22 cellular contexts compared by ENCODE assay signal in genomic region chr6:163531122-163531521, GRCh38.
A peak's percentile ranks its signal among the peaks of the same experiment; 100 is the strongest.
DNase-seq lines count a peak whose midpoint lies in the region; ATAC-seq, FAIRE-seq and TF ChIP-seq lines count a peak whose summit lies in the region.
"Had no signal": no experiment of that assay in that cellular context is flagged by ENCODE, and none has a peak within 500 bp of the region (broad histone marks: within the 10 kb centered on the region; RNA-seq: fewer than 3 reads in every experiment).

No MANE protein-coding gene starts in this region.

- no peak for TF ChIP-seq CTCF in HFFc6 (IDR thresholded peaks at IDR 0.05)
- no peak for TF ChIP-seq CTCF in K562 (IDR thresholded peaks at IDR 0.05 in 2 of 3, conservative IDR thresholded peaks at IDR 0.05 in 1 of 3; ENCODE audit: insufficient read depth in 2 of 3, low read depth in 1 of 3, low read length in 3 of 3)
- TF ChIP-seq CTCF in kidney (IDR thresholded peaks at IDR 0.05; ENCODE audit: borderline replicate concordance, extremely low read depth, insufficient read depth) = no peak

- ATAC-seq in K562 (peak; percentile 42), sciatic nerve (peak; percentile 26), GM18498 (IDR thresholded peaks at IDR 0.05; ENCODE audit: unreplicated experiment) (no peak)
- ATAC-seq in stimulated activated memory B cell treated with anti-CD40 and anti-IgM and Interleukin-4, amounts not matched to agents 10 μg/mL and 1 μg/mL and 100 μg/mL, for 72 hours = no peak
- ATAC-seq: activated CD8-positive, alpha-beta T cell treated with anti-CD3 and anti-CD28 coated beads, Interleukin-2, amount 10 ng/mL, durations not matched to agents 7 days and 5 days; activated T-cell treated with anti-CD3 and anti-CD28 coated beads, Interleukin-2, amount 50 U/mL, for 4 hours; CD8-positive, alpha-beta T cell; naive thymus-derived CD8-positive, alpha-beta T cell; T-helper 17 cell had no signal

- FAIRE-seq in K562 (lab: Jason Lieb, UNC) (no peak), kidney (lab: Jason Lieb, UNC) (no peak)

- peaks cover 2 to 3% of the 10 kb centered on the region in 2 experiments; a peak in 1 of 5 replicates for H3K4me1 ChIP-seq in K562 (replicated peaks in 1 of 2; ENCODE audit: control insufficient read depth in 2 of 2, insufficient read depth in 2 of 2, low read length in 2 of 2)
- H3K4me1 ChIP-seq in kidney (ENCODE audit: control insufficient read depth in 1 of 2, insufficient read depth in 1 of 2, low read depth in 1 of 2, low read length in 2 of 2) = peaks cover 14 to 44% of the 10 kb centered on the region in 2 donors

- no peaks in the 10 kb centered on the region for H3K9me3 Mint-ChIP-seq in HFFc6
- H3K9me3 Mint-ChIP-seq in stimulated activated memory B cell treated with anti-CD40 and anti-IgM and Interleukin-4, amounts not matched to agents 10 μg/mL and 1 μg/mL and 100 μg/mL, for 72 hours = no peaks in the 10 kb centered on the region
- H3K9me3 Mint-ChIP-seq: activated B cell treated with CpG ODN at 0.5 μM for 24 hours; activated naive CD4-positive, alpha-beta T cell treated with anti-CD3 and anti-CD28 coated beads, Interleukin-2, amount 10 ng/mL, durations not matched to agents 7 days and 5 days; activated T-cell treated with anti-CD3 and anti-CD28 coated beads, Interleukin-2, amount 50 U/mL, for 4 hours; CD8-positive, alpha-beta T cell; naive thymus-derived CD8-positive, alpha-beta T cell had no signal

- H3K4me2 ChIP-seq in K562 (ENCODE audit: insufficient read depth, low read length) = no peak overlapping the region

- intact Hi-C loops in K562 (cut with micrococcal nuclease) = no loop called here
- intact Hi-C loops in kidney (cut with DNase I) = no loop called here
- intact Hi-C loops in sciatic nerve (cut with DNase I) = no loop called here

- CTCF ChIA-PET in K562 (lab: Yijun Ruan, JAX; ENCODE audit: low intra/inter-chr PET ratio) = no interaction called here

- TF ChIP-seq RAD21 in K562 (CRISPR knock-in tag; conservative IDR thresholded peaks at IDR 0.05 in 1 of 2, IDR thresholded peaks at IDR 0.05 in 1 of 2) = no peak

- BruUV-seq in K562 (replicated peaks; lab: Mats Ljungman, UMichigan) = no TSS peak

- H3K27me3 Mint-ChIP-seq in HFFc6 (ENCODE audit: insufficient read depth) = no peaks in the 10 kb centered on the region
- H3K27me3 Mint-ChIP-seq in stimulated activated memory B cell treated with anti-CD40 and anti-IgM and Interleukin-4, amounts not matched to agents 10 μg/mL and 1 μg/mL and 100 μg/mL, for 72 hours = no peaks in the 10 kb centered on the region
- H3K27me3 Mint-ChIP-seq: activated B cell treated with CpG ODN at 0.5 μM for 24 hours; activated naive CD4-positive, alpha-beta T cell treated with anti-CD3 and anti-CD28 coated beads, Interleukin-2, amount 10 ng/mL, durations not matched to agents 7 days and 5 days; naive thymus-derived CD8-positive, alpha-beta T cell; T-helper 17 cell had no signal

- H3K36me3 ChIP-seq in K562 (ENCODE audit: control insufficient read depth, insufficient read depth, low read length) (peaks cover 9% of the 10 kb centered on the region; the same call in 2 of the 3 replicates), kidney (ENCODE audit: control insufficient read depth in 1 of 2, insufficient read depth in 2 of 2, low read length in 2 of 2) (no peaks in the 10 kb centered on the region)
- H3K36me3 ChIP-seq: thyroid gland had no signal

- no peaks in the 10 kb centered on the region for H3K36me3 Mint-ChIP-seq in HFFc6 (ENCODE audit: low read depth)
- peaks cover 5% of the 10 kb centered on the region for H3K36me3 Mint-ChIP-seq in stimulated activated memory B cell treated with anti-CD40 and anti-IgM and Interleukin-4, amounts not matched to agents 10 μg/mL and 1 μg/mL and 100 μg/mL, for 72 hours
- H3K36me3 Mint-ChIP-seq: activated naive CD4-positive, alpha-beta T cell treated with anti-CD3 and anti-CD28 coated beads, Interleukin-2, amount 10 ng/mL, durations not matched to agents 7 days and 5 days had no signal

- in situ Hi-C loops in K562 (cut with MboI) = no loop called here

- 55% methylated on average over 2 of the region's 2 CpGs for WGBS in K562 (ENCODE audit: insufficient coverage, low coverage, missing lambda C conversion rate)

- H3K4me3 Mint-ChIP-seq in HFFc6 = peak overlapping the region; percentile 81
- H3K4me3 Mint-ChIP-seq in stimulated activated memory B cell treated with anti-CD40 and anti-IgM and Interleukin-4, amounts not matched to agents 10 μg/mL and 1 μg/mL and 100 μg/mL, for 72 hours = no peak overlapping the region
- H3K4me3 Mint-ChIP-seq: activated B cell treated with CpG ODN at 0.5 μM for 24 hours; activated CD8-positive, alpha-beta T cell treated with anti-CD3 and anti-CD28 coated beads, Interleukin-2, amount 10 ng/mL, durations not matched to agents 7 days and 5 days; activated naive CD4-positive, alpha-beta T cell treated with anti-CD3 and anti-CD28 coated beads, Interleukin-2, amount 10 ng/mL, durations not matched to agents 7 days and 5 days; activated T-cell treated with anti-CD3 and anti-CD28 coated beads, Interleukin-2, amount 50 U/mL, for 4 hours; CD8-positive, alpha-beta T cell; naive thymus-derived CD8-positive, alpha-beta T cell; T-helper 17 cell had no signal

- no peak overlapping the region for H3K9ac ChIP-seq in K562 (ENCODE audit: insufficient read depth in 1 of 2, low read depth in 2 of 2, low read length in 2 of 2)
- H3K9ac ChIP-seq in kidney (ENCODE audit: low read length in 2 of 2) = no peak overlapping the region

- POLR2A ChIA-PET in K562 (lab: Yijun Ruan, JAX) = interaction anchor here (0.7 kb wide), 1 partner anchor 122 kb away, joined by 4 read pairs; no protein-coding TSS in a partner anchor

- peaks cover 88% of the 10 kb centered on the region for H3K4me1 Mint-ChIP-seq in HFFc6 (ENCODE audit: low read depth)
- peaks cover 35% of the 10 kb centered on the region for H3K4me1 Mint-ChIP-seq in stimulated activated memory B cell treated with anti-CD40 and anti-IgM and Interleukin-4, amounts not matched to agents 10 μg/mL and 1 μg/mL and 100 μg/mL, for 72 hours
- H3K4me1 Mint-ChIP-seq: activated naive CD4-positive, alpha-beta T cell treated with anti-CD3 and anti-CD28 coated beads, Interleukin-2, amount 10 ng/mL, durations not matched to agents 7 days and 5 days had no signal

- H3K9me3 ChIP-seq in K562 (replicated peaks; ENCODE audit: control insufficient read depth, insufficient read depth, low read depth, low read length) (no peaks in the 10 kb centered on the region), kidney (ENCODE audit: control insufficient read depth in 1 of 2, low read length in 2 of 2) (no peaks in the 10 kb centered on the region)
- H3K9me3 ChIP-seq: ascending aorta, thyroid gland had no signal

- TF ChIP-seq EP300 in K562 (IDR thresholded peaks at IDR 0.05; ENCODE audit: low read length) = no peak

- H3K4me3 ChIP-seq in K562 = no peak overlapping the region
- no peak overlapping the region for H3K4me3 ChIP-seq in kidney (ENCODE audit: low read length in 2 of 2)
- H3K4me3 ChIP-seq: ascending aorta, thyroid gland had no signal

- no peaks in the 10 kb centered on the region for H3K9me1 ChIP-seq in K562 (ENCODE audit: control insufficient read depth, insufficient read depth, low read length)

- H3K27me3 ChIP-seq in K562 (ENCODE audit: control insufficient read depth in 2 of 2, insufficient read depth in 2 of 2, low read length in 2 of 2) = no peaks in the 10 kb centered on the region
- H3K27me3 ChIP-seq: ascending aorta, thyroid gland had no signal

- TF ChIP-seq POLR2A in K562 (conservative IDR thresholded peaks at IDR 0.05) = no peak

- H4K20me1 ChIP-seq in K562 (replicated peaks; ENCODE audit: control insufficient read depth, insufficient read depth, low read length) = peaks cover 15% of the 10 kb centered on the region

- DNase-seq in HFFc6 (no peak), K562 (ENCODE audit: extremely low read depth in 1 of 4, low spot score in 3 of 4) (no peak), kidney (peak; percentile 52), sciatic nerve (ENCODE audit: low spot score) (no peak), SK-N-DZ (ENCODE audit: low spot score) (no peak)
- no peak for DNase-seq in activated CD4-positive, alpha-beta T cell treated with anti-CD3 and anti-CD28 coated beads for 48 hours
- DNase-seq: activated B cell treated with CpG ODN at 0.5 μM for 24 hours; activated CD8-positive, alpha-beta T cell treated with anti-CD3 and anti-CD28 coated beads, Interleukin-2, amount 10 ng/mL, durations not matched to agents 7 days and 5 days; activated naive CD4-positive, alpha-beta T cell treated with anti-CD3 and anti-CD28 coated beads, Interleukin-2, amount 10 ng/mL, durations not matched to agents 7 days and 5 days; activated T-cell treated with anti-CD3 and anti-CD28 coated beads, Interleukin-2, amount 50 U/mL, for 4 hours; CD8-positive, alpha-beta T cell; DMS79; KG1; mammary epithelial cell; naive thymus-derived CD8-positive, alpha-beta T cell; NCI-H2107; NCI-H524 treated with DMSO at 0.1 percent for 48 hours; T-helper 17 cell; thyroid gland had no signal

- H2AFZ ChIP-seq in K562 (ENCODE audit: low read depth, low read length) = no peak overlapping the region

- peak overlapping the region; percentile 84 for H3K27ac Mint-ChIP-seq in HFFc6
- H3K27ac Mint-ChIP-seq in stimulated activated memory B cell treated with anti-CD40 and anti-IgM and Interleukin-4, amounts not matched to agents 10 μg/mL and 1 μg/mL and 100 μg/mL, for 72 hours = no peak overlapping the region
- H3K27ac Mint-ChIP-seq: activated B cell treated with CpG ODN at 0.5 μM for 24 hours; activated CD8-positive, alpha-beta T cell treated with anti-CD3 and anti-CD28 coated beads, Interleukin-2, amount 10 ng/mL, durations not matched to agents 7 days and 5 days; activated naive CD4-positive, alpha-beta T cell treated with anti-CD3 and anti-CD28 coated beads, Interleukin-2, amount 10 ng/mL, durations not matched to agents 7 days and 5 days; CD8-positive, alpha-beta T cell; T-helper 17 cell had no signal

- H3K79me2 ChIP-seq in K562 (ENCODE audit: control insufficient read depth, insufficient read depth, low read length) = peaks cover 92% of the 10 kb centered on the region

- no peak overlapping the region for H3K27ac ChIP-seq in K562 (ENCODE audit: extremely low read depth, low read depth, low read length)
- H3K27ac ChIP-seq in kidney (ENCODE audit: low read depth in 2 of 2, low read length in 2 of 2) = no peak overlapping the region
- H3K27ac ChIP-seq: ascending aorta, thyroid gland had no signal

TF ChIP-seq in K562, 482 proteins besides CTCF, POLR2A, EP300 and RAD21:
- TF ChIP-seq BMI1 (IDR thresholded peaks at IDR 0.05; ENCODE audit: low read length) (no peak), RBM14 (IDR thresholded peaks at IDR 0.05; ENCODE audit: borderline replicate concordance, insufficient read depth, low read depth, low read length) (no peak), NFE2 (IDR thresholded peaks at IDR 0.05; ENCODE audit: low read depth) (no peak), EHMT2 (IDR thresholded peaks at IDR 0.05) (no peak)

Comparison
In these comparisons a context has a peak if more than half of its experiments do, and no peak if none do; other contexts are left out.
1. ATAC-seq: peak in K562 (single experiment) and sciatic nerve (single experiment); none in stimulated activated memory B cell treated with anti-CD40 and anti-IgM and Interleukin-4, amounts not matched to agents 10 μg/mL and 1 μg/mL and 100 μg/mL, for 72 hours (single experiment) and GM18498 (single experiment).